Comparison of ENCODE assay signal across 23 cellular contexts in genomic region chrX:139049455-139049854, GRCh38.
DNase-seq lines count a peak whose midpoint lies in the region; ATAC-seq and TF ChIP-seq lines count a peak whose summit lies in the region.
"Had no signal": no experiment of that assay in that cellular context is flagged by ENCODE, and none has a peak within 500 bp of the region (broad histone marks: within the 10 kb centered on the region; RNA-seq: fewer than 3 reads in every experiment).

No MANE protein-coding gene starts in this region.

- H3K9me3 Mint-ChIP-seq in activated naive CD4-positive, alpha-beta T cell treated with anti-CD3 and anti-CD28 coated beads, Interleukin-2, amount 50 U/mL, for 72 hours: peaks cover 7 to 10% of the 10 kb centered on the region in 2 donors

- ATAC-seq in activated naive CD4-positive, alpha-beta T cell treated with anti-CD3 and anti-CD28 coated beads, Interleukin-2, amount 50 U/mL, for 72 hours: no peak
- ATAC-seq in GM21367 (IDR thresholded peaks at IDR 0.05; ENCODE audit: unreplicated experiment): no peak
- ATAC-seq in HG03175 (IDR thresholded peaks at IDR 0.05; ENCODE audit: unreplicated experiment): no peak
- ATAC-seq: GM12878 had no signal

- H3K27ac Mint-ChIP-seq in activated naive CD4-positive, alpha-beta T cell treated with anti-CD3 and anti-CD28 coated beads, Interleukin-2, amount 50 U/mL, for 72 hours: no peak overlapping the region
- H3K27ac Mint-ChIP-seq: CD4-positive, alpha-beta memory T cell; HFFc6 had no signal

- peaks cover 0 to 1% of the 10 kb centered on the region in 2 donors for H3K36me3 Mint-ChIP-seq in activated naive CD4-positive, alpha-beta T cell treated with anti-CD3 and anti-CD28 coated beads, Interleukin-2, amount 50 U/mL, for 72 hours
- H3K36me3 Mint-ChIP-seq: CD4-positive, alpha-beta memory T cell had no signal

- H3K4me3 ChIP-seq in AG10803 (ENCODE audit: low read length) (no peak overlapping the region), fibroblast of mammary gland (ENCODE audit: control insufficient read depth, low read depth, low read length) (no peak overlapping the region)
- H3K4me3 ChIP-seq: BLaER1, GM12878, MG63 had no signal

- TF ChIP-seq CTCF in AG10803 (conservative IDR thresholded peaks at IDR 0.05; ENCODE audit: low read length): no peak
- no peak for TF ChIP-seq CTCF in fibroblast of mammary gland (conservative IDR thresholded peaks at IDR 0.05; ENCODE audit: control insufficient read depth, insufficient read depth, low read depth, low read length)

- DNase-seq in AG10803 (ENCODE audit: low read depth) (peak; percentile 47), RPMI8226 (peak; percentile 55), fibroblast of mammary gland (ENCODE audit: low read depth) (peak; percentile 1), myocyte (ENCODE audit: low read depth) (peak; percentile 54), NCI-H2081 (lab: John Stamatoyannopoulos, UW) (no peak)
- DNase-seq in activated naive CD4-positive, alpha-beta T cell treated with anti-CD3 and anti-CD28 coated beads, Interleukin-2, amount 50 U/mL, for 72 hours (ENCODE audit: low spot score in 2 of 2): no peak
- DNase-seq: 8988T; CD4-positive, alpha-beta memory T cell; DMS153; GF-D8; H7; HFFc6; IMR-90; MG63; NCI-H1092 treated with DMSO at 0.1 percent for 48 hours; NCI-H146; NCI-H2029 treated with DMSO at 0.1 percent for 48 hours; SHP77; SK-N-SH had no signal

Comparison
In these comparisons a context has a peak if more than half of its experiments do, and no peak if none do; other contexts are left out.
1. DNase-seq: peak in AG10803 (single experiment), RPMI8226 (single experiment), fibroblast of mammary gland (single experiment) and myocyte (single experiment); none in activated naive CD4-positive, alpha-beta T cell treated with anti-CD3 and anti-CD28 coated beads, Interleukin-2, amount 50 U/mL, for 72 hours (0 of 2) and NCI-H2081 (0 of 2).